8 cellular contexts compared by ENCODE assay signal in the genomic region with DNA sequence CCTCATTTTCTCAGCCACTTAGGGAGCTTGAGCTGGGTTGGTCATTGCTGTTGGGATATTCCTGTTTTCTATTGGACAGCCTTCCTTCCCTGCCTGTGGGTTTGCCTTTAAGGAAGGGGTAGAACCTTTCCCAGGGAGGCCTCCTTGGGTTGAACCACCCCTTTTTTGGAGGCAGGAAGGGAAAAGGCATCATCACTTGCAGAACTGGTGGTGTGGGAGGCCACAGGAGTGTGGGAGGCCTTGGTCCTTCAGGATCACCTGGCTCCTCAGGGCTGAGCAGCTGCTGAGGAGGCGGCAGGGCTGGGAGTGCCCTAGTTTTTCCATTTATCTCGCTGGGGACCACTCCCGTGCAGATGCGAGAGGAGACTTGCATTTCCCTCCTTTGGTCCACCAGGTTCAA. TPM values are rescaled to one million over a fixed set of nuclear protein-coding genes. Genes with fewer than 3 reads are reported as not detected.
A peak's percentile ranks its signal among the peaks of the same experiment; 100 is the strongest.
DNase-seq lines count a peak whose midpoint lies in the region; ATAC-seq and TF ChIP-seq lines count a peak whose summit lies in the region.

No MANE protein-coding gene starts in this region.

- no peak overlapping the region for H3K27ac ChIP-seq in CD8-positive, alpha-beta T cell (ENCODE audit: low read depth, low read length)
- peak overlapping the region in 55 of 59 donors; percentile 15 to 95 (median 84) for H3K27ac ChIP-seq in dorsolateral prefrontal cortex
- H3K27ac ChIP-seq in parathyroid adenoma: no peak overlapping the region

- H3K4me2 ChIP-seq in parathyroid adenoma (ENCODE audit: low read length): no peak overlapping the region

- no peak for ATAC-seq in CD8-positive, alpha-beta T cell
- no peak for ATAC-seq in GM18909 (IDR thresholded peaks at IDR 0.05; ENCODE audit: poor library complexity, unreplicated experiment)

- H3K27me3 Mint-ChIP-seq in CD8-positive, alpha-beta T cell (ENCODE audit: low read depth): no peaks in the 10 kb centered on the region

- no peaks in the 10 kb centered on the region for H3K27me3 ChIP-seq in CD8-positive, alpha-beta T cell (ENCODE audit: insufficient read depth, low read length)
- H3K27me3 ChIP-seq in dorsolateral prefrontal cortex (no peaks in the 10 kb centered on the region), parathyroid adenoma (ENCODE audit: control insufficient read depth, insufficient read depth, low read length) (no peaks in the 10 kb centered on the region)

- H3K4me3 Mint-ChIP-seq in CD8-positive, alpha-beta T cell: peak overlapping the region; percentile 95

- no peak overlapping the region for H3K9ac ChIP-seq in parathyroid adenoma

- peaks cover 46% of the 10 kb centered on the region for H3K4me1 Mint-ChIP-seq in CD8-positive, alpha-beta T cell (ENCODE audit: low read depth)

- DNase-seq in CD8-positive, alpha-beta T cell: no peak
- DNase-seq in NCI-H226 (peak; percentile 22), dorsolateral prefrontal cortex (peak in 4 of 10 donors; percentile 39 to 65 (median 50)), NCI-H82 treated with DMSO at 0.1 percent for 48 hours (lab: John Stamatoyannopoulos, UW; ENCODE audit: unreplicated experiment) (no peak), NCI-H1105 (lab: John Stamatoyannopoulos, UW) (no peak), NCI-H2029 (lab: John Stamatoyannopoulos, UW) (no peak)

- no peak for TF ChIP-seq CTCF in CD8-positive, alpha-beta T cell (IDR thresholded peaks at IDR 0.05)
- TF ChIP-seq CTCF in dorsolateral prefrontal cortex (IDR thresholded peaks at IDR 0.05 in 54 of 56, conservative IDR thresholded peaks at IDR 0.05 in 2 of 56; ENCODE audit: low read depth in 1 of 56, partially characterized antibody in 56 of 56) (no peak), parathyroid adenoma (IDR thresholded peaks at IDR 0.05) (no peak)

- H2AFZ ChIP-seq in parathyroid adenoma: peak overlapping the region; percentile 90

- intact Hi-C loops in CD8-positive, alpha-beta T cell (cut with DNase I, micrococcal nuclease): loop anchor here (1.0 to 5.0 kb wide), 4 partner anchors 39 to 231 kb away; partner anchors contain the start of genes AMPD2 (in 1 of the 2) and GNAT2 (in 1 of the 2)
- intact Hi-C loops in dorsolateral prefrontal cortex (cut with DNase I): loop anchor here in 1 of 2 donors (2.0 to 10.0 kb wide), 2 partner anchors 40 to 278 kb away; partner anchors contain the start of gene SARS1

- no peak overlapping the region for H3K4me3 ChIP-seq in CD8-positive, alpha-beta T cell (ENCODE audit: low read depth, low read length)
- H3K4me3 ChIP-seq in dorsolateral prefrontal cortex (peak overlapping the region in 33 of 59 donors; percentile 71 to 99 (median 89)), parathyroid adenoma (ENCODE audit: low read depth, low read length) (no peak overlapping the region)

- POLR2A ChIA-PET in CD8-positive, alpha-beta T cell (lab: Charles Lee): interaction anchor here (1.3 to 12.9 kb wide), 5 partner anchors 9 to 37 kb away, joined by 4 to 132 read pairs (median 25); partner anchors contain the start of genes AMIGO1 and ATXN7L2

- H3K4me1 ChIP-seq in CD8-positive, alpha-beta T cell (ENCODE audit: insufficient read depth, low read length): peaks cover 42% of the 10 kb centered on the region
- no peaks in the 10 kb centered on the region for H3K4me1 ChIP-seq in parathyroid adenoma

- H3K27ac Mint-ChIP-seq in CD8-positive, alpha-beta T cell: no peak overlapping the region

- H3K36me3 ChIP-seq in CD8-positive, alpha-beta T cell (ENCODE audit: insufficient read depth, low read length): peaks cover 17% of the 10 kb centered on the region
- H3K36me3 ChIP-seq in parathyroid adenoma (ENCODE audit: control insufficient read depth, insufficient read depth, low read length): no peaks in the 10 kb centered on the region

- no peaks in the 10 kb centered on the region for H3K9me3 Mint-ChIP-seq in CD8-positive, alpha-beta T cell

- H3K79me2 ChIP-seq in parathyroid adenoma: no peaks in the 10 kb centered on the region

- H3K36me3 Mint-ChIP-seq in CD8-positive, alpha-beta T cell: peaks cover 54% of the 10 kb centered on the region

- CTCF ChIA-PET in CD8-positive, alpha-beta T cell (lab: Charles Lee): interaction anchor here (0.7 to 43.6 kb wide), 16 partner anchors 3 to 394 kb away, joined by 3 to 1903 read pairs (median 6); partner anchors contain the start of genes AMIGO1, ATXN7L2, CYB561D1 and GPR61

- H3K9me3 ChIP-seq in CD8-positive, alpha-beta T cell (ENCODE audit: low read length): no peaks in the 10 kb centered on the region
- no peaks in the 10 kb centered on the region for H3K9me3 ChIP-seq in parathyroid adenoma (ENCODE audit: control insufficient read depth, low read length)

RNA-seq across cellular contexts. Expression of gene CYB561D1, which starts 0.7 kb away (rescaled TPM):
- 10 to 100 TPM; 10.2 to 12.3 TPM for total RNA-seq in CD8-positive, alpha-beta T cell
- total RNA-seq in dorsolateral prefrontal cortex: 10 to 100 TPM in 117 of 120 experiments, 1 to 10 TPM in 3; 9.4 to 21.7 (median 14.9) TPM

RNA-seq across cellular contexts. Expression of gene ATXN7L2, which starts 9.5 kb away (rescaled TPM):
- 10 to 100 TPM; 16.8 to 19.4 TPM for total RNA-seq in CD8-positive, alpha-beta T cell
- 10 to 100 TPM in 105 of 120 experiments, 1 to 10 TPM in 15; 6.6 to 31.7 (median 13.9) TPM for total RNA-seq in dorsolateral prefrontal cortex

RNA-seq across cellular contexts. Expression of gene AMIGO1, which starts 16.3 kb away (rescaled TPM):
- 1 to 10 TPM; 8.6 to 9.6 TPM for total RNA-seq in CD8-positive, alpha-beta T cell
- total RNA-seq in dorsolateral prefrontal cortex: 10 to 100 TPM; 18.0 to 60.3 (median 44.1) TPM

RNA-seq across cellular contexts. Expression of gene SYPL2, which starts 26.9 kb away (rescaled TPM):
- not detected for total RNA-seq in CD8-positive, alpha-beta T cell
- 1 to 10 TPM in 90 of 120 experiments, under 1 TPM in 30; 0.36 to 6.8 (median 1.4) TPM for total RNA-seq in dorsolateral prefrontal cortex

RNA-seq across cellular contexts. Expression of gene GPR61, which starts 46.4 kb away (rescaled TPM):
- total RNA-seq in CD8-positive, alpha-beta T cell: under 1 TPM; 0.43 to 0.86 TPM
- total RNA-seq in dorsolateral prefrontal cortex: 10 to 100 TPM in 119 of 120 experiments, 1 to 10 TPM in 1; 8.5 to 48.4 (median 29.2) TPM

Comparison
In these comparisons a context has a peak if more than half of its experiments do, and no peak if none do; other contexts are left out.
1. H3K27ac ChIP-seq: peak in dorsolateral prefrontal cortex (55 of 59); none in CD8-positive, alpha-beta T cell (single experiment) and parathyroid adenoma (single experiment).
2. H3K4me3 ChIP-seq: peak in dorsolateral prefrontal cortex (33 of 59); none in CD8-positive, alpha-beta T cell (single experiment) and parathyroid adenoma (single experiment).